In the genomic region with DNA sequence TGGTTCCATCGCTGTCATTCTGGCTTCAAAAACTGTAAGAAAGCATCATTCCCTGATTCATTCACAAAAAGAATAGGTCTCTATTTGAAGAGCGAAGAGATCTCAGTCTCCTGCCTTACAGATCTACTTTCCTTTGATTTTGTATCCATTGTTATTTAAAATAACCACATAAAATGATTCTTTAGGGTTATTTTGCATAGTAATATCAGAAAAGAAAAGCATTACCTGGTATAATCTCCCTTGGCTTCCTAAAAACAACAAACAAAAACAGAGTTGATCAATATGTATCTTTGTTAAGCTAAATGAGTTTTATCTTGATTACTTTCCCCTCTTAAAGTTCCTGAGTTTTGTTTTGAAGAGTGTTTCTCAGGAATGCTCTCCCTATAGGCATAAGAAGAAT, we compare ENCODE assay signal across 18 cellular contexts.
A peak's percentile ranks its signal among the peaks of the same experiment; 100 is the strongest.
DNase-seq lines count a peak whose midpoint lies in the region; ATAC-seq, FAIRE-seq and TF ChIP-seq lines count a peak whose summit lies in the region.
"Had no signal": no experiment of that assay in that cellular context is flagged by ENCODE, and none has a peak within 500 bp of the region (broad histone marks: within the 10 kb centered on the region; RNA-seq: fewer than 3 reads in every experiment).

No MANE protein-coding gene starts in this region.

- H3K4me3 ChIP-seq in iPS-18a (ENCODE audit: low read length) (peak overlapping the region; percentile 10), pancreas (peak overlapping the region; percentile 0 to 34 (median 14)), GM23248 (no peak overlapping the region)
- H3K4me3 ChIP-seq: BLaER1 had no signal

- H3K9ac ChIP-seq in iPS-18a (ENCODE audit: low read length) (no peak overlapping the region), GM23248 (no peak overlapping the region)
- H3K9ac ChIP-seq: BLaER1 had no signal

- no peaks in the 10 kb centered on the region for H3K9me3 Mint-ChIP-seq in T-helper 2 cell treated with Interferon-gamma antibody and Interleukin-4, amounts not matched to agents 5 μg/mL and 100 μg/mL, for 36 hours
- no peaks in the 10 kb centered on the region for H3K9me3 Mint-ChIP-seq in WTC11
- H3K9me3 Mint-ChIP-seq: natural killer cell had no signal

- H3K4me3 Mint-ChIP-seq in T-helper 2 cell treated with Interferon-gamma antibody and Interleukin-4, amounts not matched to agents 5 μg/mL and 100 μg/mL, for 36 hours, result peak overlapping the region; percentile 81
- H3K4me3 Mint-ChIP-seq in WTC11, result no peak overlapping the region
- H3K4me3 Mint-ChIP-seq: natural killer cell had no signal

- intact Hi-C loops in pancreas (cut with DNase I), result no loop called here

- H3K4me2 ChIP-seq in GM23248 (ENCODE audit: unreplicated experiment), result no peak overlapping the region
- H3K4me2 ChIP-seq: BLaER1 had no signal

- H3K79me2 ChIP-seq in GM23248 (ENCODE audit: insufficient read depth), result no peaks in the 10 kb centered on the region

- no peaks in the 10 kb centered on the region for H3F3A ChIP-seq in GM23248 (ENCODE audit: insufficient read depth)

- ATAC-seq in WTC11 (peak; percentile 13; the same call in 1 of the 2 replicates), pancreas (no peak), GM21360 (IDR thresholded peaks at IDR 0.05; ENCODE audit: unreplicated experiment) (no peak)
- ATAC-seq: natural killer cell had no signal

- H3K9me3 ChIP-seq in iPS-18a (ENCODE audit: control insufficient read depth, low read depth, low read length) (no peaks in the 10 kb centered on the region), pancreas (no peaks in the 10 kb centered on the region), GM23248 (ENCODE audit: low read depth) (no peaks in the 10 kb centered on the region)
- H3K9me3 ChIP-seq: BLaER1 had no signal

- CTCF ChIA-PET in WTC11 (lab: Charles Lee), result interaction anchor here (1.0 kb wide), 2 partner anchors 56 to 128 kb away, joined by 3 read pairs; no protein-coding TSS in a partner anchor

- POLR2A ChIA-PET in WTC11 (lab: Charles Lee), result interaction anchor here (0.6 kb wide), 1 partner anchor 39 kb away, joined by 3 read pairs; no protein-coding TSS in a partner anchor

- no peaks in the 10 kb centered on the region for H3K9me2 ChIP-seq in GM23248 (ENCODE audit: insufficient read depth)

- 56 to 66% methylated on average over 2 of the region's 2 CpGs for WGBS in pancreas, 2 donors
- WGBS in GM23248 (ENCODE audit: low coverage in 1 of 2, low lambda C conversion rate in 2 of 2, missing lambda C conversion rate in 2 of 2), 2 experiments, result 73 to 85% methylated on average over 2 of the region's 2 CpGs

- DNase-seq in T-helper 2 cell treated with Interferon-gamma antibody and Interleukin-4, amounts not matched to agents 5 μg/mL and 100 μg/mL, for 36 hours (ENCODE audit: low spot score), result no peak
- no peak for DNase-seq in T-helper 2 cell
- DNase-seq in WTC11 (ENCODE audit: low spot score), result no peak
- no peak for DNase-seq in pancreas
- DNase-seq in GM23248, result no peak
- DNase-seq in NCI-H446 treated with DMSO at 0.1 percent for 48 hours (lab: John Stamatoyannopoulos, UW), result no peak
- DNase-seq: 8988T; aorta; cortex of kidney; DND-41; Karpas-422; natural killer cell; NCI-H2227 treated with DMSO at 0.1 percent for 48 hours; NK-92 treated with Interleukin-12 subunit alpha and Interleukin-12 subunit beta, amount 100 ng/mL, for 24 hours had no signal

- no peak overlapping the region for H2AFZ ChIP-seq in GM23248

- H3K27ac ChIP-seq in iPS-18a (ENCODE audit: low read length), result no peak overlapping the region
- H3K27ac ChIP-seq in pancreas, result peak overlapping the region in 2 of 4 donors; percentile 43 to 71
- no peak overlapping the region for H3K27ac ChIP-seq in GM23248
- H3K27ac ChIP-seq: BLaER1, HL-60 had no signal

- no peak for FAIRE-seq in pancreas (lab: Jason Lieb, UNC)

- H3K27ac Mint-ChIP-seq in T-helper 2 cell treated with Interferon-gamma antibody and Interleukin-4, amounts not matched to agents 5 μg/mL and 100 μg/mL, for 36 hours, result peak overlapping the region; percentile 44
- H3K27ac Mint-ChIP-seq in WTC11, result no peak overlapping the region
- H3K27ac Mint-ChIP-seq: natural killer cell had no signal

- H3K4me1 ChIP-seq in iPS-18a (ENCODE audit: control insufficient read depth, low read depth, low read length) (peaks cover 31% of the 10 kb centered on the region), pancreas (no peaks in the 10 kb centered on the region), GM23248 (ENCODE audit: insufficient read depth) (no peaks in the 10 kb centered on the region)
- H3K4me1 ChIP-seq: BLaER1 had no signal

- in situ Hi-C loops in GM23248 (cut with MboI), result no loop called here

- H4K20me1 ChIP-seq in GM23248 (ENCODE audit: insufficient read depth), result no peaks in the 10 kb centered on the region

- no peak for TF ChIP-seq CTCF in WTC11 (IDR thresholded peaks at IDR 0.05)
- TF ChIP-seq CTCF in pancreas (IDR thresholded peaks at IDR 0.05), result no peak

- H3K36me3 ChIP-seq in iPS-18a (ENCODE audit: control insufficient read depth, low read depth, low read length) (no peaks in the 10 kb centered on the region), pancreas (no peaks in the 10 kb centered on the region), GM23248 (ENCODE audit: low read depth) (no peaks in the 10 kb centered on the region)

- H3K27me3 ChIP-seq in iPS-18a (ENCODE audit: control insufficient read depth, insufficient read depth, low read length) (peaks cover 49% of the 10 kb centered on the region), pancreas (no peaks in the 10 kb centered on the region), GM23248 (replicated peaks; ENCODE audit: insufficient read depth) (peaks cover 90% of the 10 kb centered on the region)
- H3K27me3 ChIP-seq: BLaER1 had no signal

- H3K36me3 Mint-ChIP-seq in T-helper 2 cell treated with Interferon-gamma antibody and Interleukin-4, amounts not matched to agents 5 μg/mL and 100 μg/mL, for 36 hours (ENCODE audit: low read depth), result no peaks in the 10 kb centered on the region
- H3K36me3 Mint-ChIP-seq in WTC11, result no peaks in the 10 kb centered on the region
- H3K36me3 Mint-ChIP-seq: natural killer cell had no signal

- H3K4me1 Mint-ChIP-seq in T-helper 2 cell treated with Interferon-gamma antibody and Interleukin-4, amounts not matched to agents 5 μg/mL and 100 μg/mL, for 36 hours (ENCODE audit: low read depth), result peaks cover 13% of the 10 kb centered on the region
- peaks cover 36% of the 10 kb centered on the region for H3K4me1 Mint-ChIP-seq in WTC11
- H3K4me1 Mint-ChIP-seq: natural killer cell had no signal

- H3K27me3 Mint-ChIP-seq in T-helper 2 cell treated with Interferon-gamma antibody and Interleukin-4, amounts not matched to agents 5 μg/mL and 100 μg/mL, for 36 hours (ENCODE audit: low read depth), result peaks cover 2% of the 10 kb centered on the region
- H3K27me3 Mint-ChIP-seq in WTC11 (ENCODE audit: low read depth), result peaks cover 77% of the 10 kb centered on the region

TF ChIP-seq in WTC11, 78 proteins besides CTCF, POLR2A, EP300 and RAD21 (continues in another document):
- TF ChIP-seq CREM (CRISPR knock-in tag; IDR thresholded peaks at IDR 0.05) (no peak), SMAD3 (CRISPR knock-in tag; IDR thresholded peaks at IDR 0.05; ENCODE audit: borderline replicate concordance) (no peak), ZNF423 (CRISPR knock-in tag; IDR thresholded peaks at IDR 0.05) (no peak), KAT7 (CRISPR knock-in tag; IDR thresholded peaks at IDR 0.05; ENCODE audit: borderline replicate concordance) (no peak), GTF2I (CRISPR knock-in tag; conservative IDR thresholded peaks at IDR 0.05) (no peak), MXD4 (CRISPR knock-in tag; IDR thresholded peaks at IDR 0.05; ENCODE audit: borderline replicate concordance) (no peak), PREB (CRISPR knock-in tag; IDR thresholded peaks at IDR 0.05; ENCODE audit: borderline replicate concordance) (no peak)
- TF ChIP-seq, protein P1, sequence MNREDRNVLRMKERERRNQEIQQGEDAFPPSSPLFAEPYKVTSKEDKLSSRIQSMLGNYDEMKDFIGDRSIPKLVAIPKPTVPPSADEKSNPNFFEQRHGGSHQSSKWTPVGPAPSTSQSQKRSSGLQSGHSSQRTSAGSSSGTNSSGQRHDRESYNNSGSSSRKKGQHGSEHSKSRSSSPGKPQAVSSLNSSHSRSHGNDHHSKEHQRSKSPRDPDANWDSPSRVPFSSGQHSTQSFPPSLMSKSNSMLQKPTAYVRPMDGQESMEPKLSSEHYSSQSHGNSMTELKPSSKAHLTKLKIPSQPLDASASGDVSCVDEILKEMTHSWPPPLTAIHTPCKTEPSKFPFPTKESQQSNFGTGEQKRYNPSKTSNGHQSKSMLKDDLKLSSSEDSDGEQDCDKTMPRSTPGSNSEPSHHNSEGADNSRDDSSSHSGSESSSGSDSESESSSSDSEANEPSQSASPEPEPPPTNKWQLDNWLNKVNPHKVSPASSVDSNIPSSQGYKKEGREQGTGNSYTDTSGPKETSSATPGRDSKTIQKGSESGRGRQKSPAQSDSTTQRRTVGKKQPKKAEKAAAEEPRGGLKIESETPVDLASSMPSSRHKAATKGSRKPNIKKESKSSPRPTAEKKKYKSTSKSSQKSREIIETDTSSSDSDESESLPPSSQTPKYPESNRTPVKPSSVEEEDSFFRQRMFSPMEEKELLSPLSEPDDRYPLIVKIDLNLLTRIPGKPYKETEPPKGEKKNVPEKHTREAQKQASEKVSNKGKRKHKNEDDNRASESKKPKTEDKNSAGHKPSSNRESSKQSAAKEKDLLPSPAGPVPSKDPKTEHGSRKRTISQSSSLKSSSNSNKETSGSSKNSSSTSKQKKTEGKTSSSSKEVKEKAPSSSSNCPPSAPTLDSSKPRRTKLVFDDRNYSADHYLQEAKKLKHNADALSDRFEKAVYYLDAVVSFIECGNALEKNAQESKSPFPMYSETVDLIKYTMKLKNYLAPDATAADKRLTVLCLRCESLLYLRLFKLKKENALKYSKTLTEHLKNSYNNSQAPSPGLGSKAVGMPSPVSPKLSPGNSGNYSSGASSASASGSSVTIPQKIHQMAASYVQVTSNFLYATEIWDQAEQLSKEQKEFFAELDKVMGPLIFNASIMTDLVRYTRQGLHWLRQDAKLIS (CRISPR knock-in tag; IDR thresholded peaks at IDR 0.05; ENCODE audit: borderline replicate concordance), result no peak
